ENCODE assay signal across 22 cellular contexts in the genomic region with DNA sequence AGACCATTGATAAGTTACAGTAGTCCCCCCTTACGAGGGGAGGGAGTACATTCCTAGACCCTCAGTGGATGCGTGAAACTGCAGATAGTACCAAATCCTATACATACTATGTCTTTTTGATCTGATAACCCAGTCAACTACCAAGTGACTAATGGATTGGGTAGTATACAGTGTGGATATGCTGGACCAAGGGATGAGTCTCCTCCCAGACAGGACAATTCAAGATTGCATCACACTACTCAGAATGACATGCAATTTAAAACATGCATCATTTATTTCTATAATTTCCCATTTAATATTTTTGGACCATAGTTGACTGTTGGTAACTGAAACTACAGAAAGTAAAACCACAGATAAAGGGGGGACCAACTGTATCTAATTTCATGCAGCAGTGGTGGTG.
"Had no signal": no experiment of that assay in that cellular context is flagged by ENCODE, and none has a peak within 500 bp of the region (broad histone marks: within the 10 kb centered on the region; RNA-seq: fewer than 3 reads in every experiment).

No MANE protein-coding gene starts in this region.

- H3K27me3 Mint-ChIP-seq: activated CD8-positive, alpha-beta T cell treated with anti-CD3 and anti-CD28 coated beads for 36 hours; central memory CD8-positive, alpha-beta T cell; natural killer cell treated with Interleukin-12 subunit alpha and Interleukin-12 subunit beta and Interleukin-15 and Interleukin-18, amount 100 ng/mL, for 72 hours had no signal

- DNase-seq: activated CD4-positive, alpha-beta T cell treated with anti-CD3 and anti-CD28 coated beads for 4 hours; activated CD8-positive, alpha-beta T cell treated with anti-CD3 and anti-CD28 coated beads for 36 hours; activated gamma-delta T cell; activated T-cell treated with anti-CD3 and anti-CD28 coated beads, Interleukin-2, amount 50 U/mL, for 72 hours; amniotic stem cell; body of pancreas; esophagus squamous epithelium; left ventricle myocardium superior; small intestine; stimulated activated CD4-positive, alpha-beta T cell treated with anti-CD3 and anti-CD28 coated beads, Interleukin-4, amount 100 ng/mL, for 24 hours; stimulated activated naive CD4-positive, alpha-beta T cell; substantia nigra; T-helper 1 cell; T1000; uterus had no signal

- H3K27ac ChIP-seq: body of pancreas, esophagus squamous epithelium, hepatocyte, tibial nerve, uterus had no signal

- H3K27me3 ChIP-seq: body of pancreas, esophagus squamous epithelium, gastroesophageal sphincter, hepatocyte, tibial nerve, uterus had no signal

- H3K9me3 Mint-ChIP-seq: activated CD8-positive, alpha-beta T cell treated with anti-CD3 and anti-CD28 coated beads for 36 hours; central memory CD8-positive, alpha-beta T cell; natural killer cell treated with Interleukin-12 subunit alpha and Interleukin-12 subunit beta and Interleukin-15 and Interleukin-18, amount 100 ng/mL, for 72 hours had no signal

- H2AFZ ChIP-seq: hepatocyte had no signal

- H3K9me3 ChIP-seq: body of pancreas, esophagus squamous epithelium, gastroesophageal sphincter, tibial nerve, uterus had no signal

- H3K4me3 ChIP-seq: body of pancreas, coronary artery, esophagus squamous epithelium, gastroesophageal sphincter, hepatocyte, tibial nerve, uterus had no signal

- ATAC-seq: activated CD8-positive, alpha-beta T cell treated with anti-CD3 and anti-CD28 coated beads for 36 hours; activated naive CD4-positive, alpha-beta T cell treated with anti-CD3 and anti-CD28 coated beads, Interleukin-2, amount 50 U/mL, for 72 hours; activated T-cell treated with anti-CD3 and anti-CD28 coated beads, Interleukin-2, amount 50 U/mL, for 72 hours; body of pancreas; gastroesophageal sphincter; left ventricle myocardium superior; natural killer cell treated with Interleukin-12 subunit alpha and Interleukin-12 subunit beta and Interleukin-15 and Interleukin-18, amount 100 ng/mL, for 72 hours had no signal

- H3K4me2 ChIP-seq: hepatocyte had no signal

- H3K27ac Mint-ChIP-seq: activated CD8-positive, alpha-beta T cell treated with anti-CD3 and anti-CD28 coated beads for 36 hours; activated naive CD4-positive, alpha-beta T cell treated with anti-CD3 and anti-CD28 coated beads, Interleukin-2, amount 50 U/mL, for 72 hours; activated T-cell treated with anti-CD3 and anti-CD28 coated beads, Interleukin-2, amount 50 U/mL, for 72 hours; natural killer cell treated with Interleukin-12 subunit alpha and Interleukin-12 subunit beta and Interleukin-15 and Interleukin-18, amount 100 ng/mL, for 72 hours had no signal

- H3K36me3 ChIP-seq: tibial nerve, uterus had no signal

- H3K4me3 Mint-ChIP-seq: activated CD8-positive, alpha-beta T cell treated with anti-CD3 and anti-CD28 coated beads for 36 hours; activated T-cell treated with anti-CD3 and anti-CD28 coated beads, Interleukin-2, amount 50 U/mL, for 72 hours; central memory CD8-positive, alpha-beta T cell; natural killer cell treated with Interleukin-12 subunit alpha and Interleukin-12 subunit beta and Interleukin-15 and Interleukin-18, amount 100 ng/mL, for 72 hours had no signal
